ENCODE assay signal across 36 cellular contexts in the genomic region with DNA sequence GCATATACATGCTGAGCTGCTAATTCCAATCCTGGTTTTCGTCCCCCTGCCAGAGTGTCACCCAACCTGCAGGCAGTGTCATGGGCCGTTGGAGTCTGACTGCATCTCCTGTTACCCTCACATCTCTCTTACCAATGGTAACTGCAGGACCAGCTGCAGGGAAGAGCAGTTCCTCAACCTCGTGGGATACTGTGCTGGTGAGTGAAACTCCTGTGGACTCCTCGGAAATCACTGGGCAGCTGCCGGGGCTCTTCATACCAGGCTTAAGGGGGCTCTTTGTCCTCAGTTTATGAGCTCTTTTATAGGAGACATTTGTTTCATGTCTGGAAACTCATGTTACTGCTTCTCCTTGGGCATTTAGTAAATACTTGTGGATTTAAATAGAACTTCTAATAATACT.
"Had no signal": no experiment of that assay in that cellular context is flagged by ENCODE, and none has a peak within 500 bp of the region (broad histone marks: within the 10 kb centered on the region; RNA-seq: fewer than 3 reads in every experiment).

No MANE protein-coding gene starts in this region.

- H3K4me1 Mint-ChIP-seq: activated B cell treated with CpG ODN at 0.5 μM for 24 hours, T-cell, T-helper 17 cell had no signal

- H3K36me3 ChIP-seq: adrenal gland, breast epithelium, MG63, Peyer's patch had no signal

- DNase-seq: activated B cell treated with CpG ODN at 0.5 μM for 24 hours; activated CD4-positive, alpha-beta memory T cell treated with anti-CD3 and anti-CD28 coated beads for 36 hours; activated CD4-positive, alpha-beta T cell treated with anti-CD3 and anti-CD28 coated beads for 4 hours; activated CD4-positive, alpha-beta T cell treated with anti-CD3 and anti-CD28 coated beads, Interleukin-2, amount 50 U/mL, for 1 hour; activated CD4-positive, CD25-positive, alpha-beta regulatory T cell treated with anti-CD3 and anti-CD28 coated beads, Interleukin-2, amount 50 U/mL, for 72 hours; activated CD8-positive, alpha-beta memory T cell treated with anti-CD3 and anti-CD28 coated beads, Interleukin-2, amount 50 U/mL, for 4 hours; activated gamma-delta T cell treated with Interleukin-2 at 50 U/mL for 16 hours; activated naive CD4-positive, alpha-beta T cell treated with anti-CD3 and anti-CD28 coated beads for 36 hours; activated T-cell treated with anti-CD3 and anti-CD28 coated beads for 4 hours; activated T-cell treated with anti-CD3 and anti-CD28 coated beads, Interleukin-2, amount 50 U/mL, for 4 hours; adrenal gland; body of pancreas; caudate nucleus; Kasumi-1; KG1; MG63; NCI-H1048; NCI-H1436 treated with DMSO at 0.1 percent for 48 hours; NCI-H1694 treated with DMSO at 0.1 percent for 48 hours; NCI-H2029; NCI-H345; NCI-H524 treated with DMSO at 0.1 percent for 48 hours; NCI-H748 treated with DMSO at 0.1 percent for 48 hours; NK-92 treated with Interleukin-12 subunit alpha and Interleukin-12 subunit beta, amount 100 ng/mL, for 24 hours; PC-3; Peyer's patch; RPMI8226; SHP77 treated with DMSO at 0.1 percent for 48 hours; T-cell; T-helper 17 cell; T-helper 9 cell had no signal

- H3K9me3 Mint-ChIP-seq: activated B cell treated with CpG ODN at 0.5 μM for 24 hours; activated CD4-positive, alpha-beta memory T cell treated with anti-CD3 and anti-CD28 coated beads for 36 hours; activated naive CD4-positive, alpha-beta T cell treated with anti-CD3 and anti-CD28 coated beads for 36 hours; activated naive CD4-positive, alpha-beta T cell treated with anti-CD3 and anti-CD28 coated beads, Interleukin-2, amount 50 U/mL, for 72 hours; activated T-cell treated with anti-CD3 and anti-CD28 coated beads, Interleukin-2, amount 50 U/mL, for 4 hours; activated T-helper 1 cell treated with anti-CD3 and anti-CD28 coated beads, Interleukin-12 subunit alpha, Interleukin-12 subunit beta, Interleukin-2, Interleukin-4 antibody, amounts not matched to agents 30 ng/mL and 10 ng/mL and 1 ng/mL, durations not matched to agents 14 hours and 24 hours and 36 hours; T-cell had no signal

- H3K4me1 ChIP-seq: adrenal gland, body of pancreas, breast epithelium, Peyer's patch had no signal

- H3K4me3 ChIP-seq: adrenal gland, body of pancreas, breast epithelium, MG63, Peyer's patch had no signal

- H3K27me3 Mint-ChIP-seq: activated CD4-positive, alpha-beta memory T cell treated with anti-CD3 and anti-CD28 coated beads for 36 hours had no signal

- H3K27ac ChIP-seq: adrenal gland, body of pancreas, breast epithelium, Peyer's patch, VCaP had no signal

- H3K27me3 ChIP-seq: adrenal gland, body of pancreas, breast epithelium, MG63, Peyer's patch had no signal

- H3K36me3 Mint-ChIP-seq: activated CD4-positive, alpha-beta memory T cell treated with anti-CD3 and anti-CD28 coated beads for 36 hours; activated naive CD4-positive, alpha-beta T cell treated with anti-CD3 and anti-CD28 coated beads, Interleukin-2, amount 50 U/mL, for 72 hours; T-cell had no signal

- ATAC-seq: activated naive CD4-positive, alpha-beta T cell treated with anti-CD3 and anti-CD28 coated beads, Interleukin-2, amount 50 U/mL, for 72 hours; activated T-cell treated with anti-CD3 and anti-CD28 coated beads, Interleukin-2, amount 50 U/mL, for 4 hours; body of pancreas; PC-3; T-cell; T-helper 17 cell had no signal

- H3K27ac Mint-ChIP-seq: activated B cell treated with CpG ODN at 0.5 μM for 24 hours; activated CD4-positive, alpha-beta memory T cell treated with anti-CD3 and anti-CD28 coated beads for 36 hours; activated naive CD4-positive, alpha-beta T cell treated with anti-CD3 and anti-CD28 coated beads for 36 hours; activated naive CD4-positive, alpha-beta T cell treated with anti-CD3 and anti-CD28 coated beads, Interleukin-2, amount 50 U/mL, for 72 hours; activated T-helper 1 cell treated with anti-CD3 and anti-CD28 coated beads, Interleukin-12 subunit alpha, Interleukin-12 subunit beta, Interleukin-2, Interleukin-4 antibody, amounts not matched to agents 30 ng/mL and 10 ng/mL and 1 ng/mL, durations not matched to agents 14 hours and 24 hours and 36 hours; T-cell; T-helper 17 cell had no signal

- H3K9me3 ChIP-seq: adrenal gland, body of pancreas, breast epithelium, MG63, Peyer's patch had no signal

- FAIRE-seq: astrocyte had no signal

- H3K4me3 Mint-ChIP-seq: activated B cell treated with CpG ODN at 0.5 μM for 24 hours; activated CD4-positive, alpha-beta memory T cell treated with anti-CD3 and anti-CD28 coated beads for 36 hours; activated naive CD4-positive, alpha-beta T cell treated with anti-CD3 and anti-CD28 coated beads for 36 hours; activated T-cell treated with anti-CD3 and anti-CD28 coated beads, Interleukin-2, amount 50 U/mL, for 4 hours; activated T-helper 1 cell treated with anti-CD3 and anti-CD28 coated beads, Interleukin-12 subunit alpha, Interleukin-12 subunit beta, Interleukin-2, Interleukin-4 antibody, amounts not matched to agents 30 ng/mL and 10 ng/mL and 1 ng/mL, durations not matched to agents 14 hours and 24 hours and 36 hours; T-cell; T-helper 17 cell had no signal
